Comparison of ENCODE assay signal across 8 cellular contexts in genomic region chr14:34554540-34555250, GRCh38. TPM values are rescaled to one million over a fixed set of nuclear protein-coding genes. Genes with fewer than 3 reads are reported as not detected.
DNase-seq lines count a peak whose midpoint lies in the region; ATAC-seq and TF ChIP-seq lines count a peak whose summit lies in the region.

No MANE protein-coding gene starts in this region.

- ATAC-seq in sciatic nerve: no peak

- TF ChIP-seq CTCF in epithelial cell of esophagus (IDR thresholded peaks at IDR 0.05; ENCODE audit: insufficient read depth, low read depth, low read length, missing control alignments): no peak

- H3K4me3 ChIP-seq in epithelial cell of esophagus (ENCODE audit: low read length): no peak overlapping the region

- intact Hi-C loops in sciatic nerve (cut with DNase I): no loop called here

- DNase-seq in EL: peak; percentile 79
- peak; percentile 35 for DNase-seq in RPMI8226
- peak; percentile 19 for DNase-seq in epithelial cell of esophagus (ENCODE audit: low read depth)
- DNase-seq in sciatic nerve (ENCODE audit: low spot score): peak; percentile 23
- no peak for DNase-seq in NCI-H2171 (lab: John Stamatoyannopoulos, UW)
- DNase-seq in COLO829 (ENCODE audit: low spot score): no peak
- DNase-seq in DMS53 (lab: John Stamatoyannopoulos, UW): no peak
- no peak for DNase-seq in NCI-H69 (lab: John Stamatoyannopoulos, UW)

RNA-seq across cellular contexts. Expression of gene EAPP, which starts 15.2 kb away (rescaled TPM):
- 34.6 TPM for total RNA-seq in sciatic nerve

Comparison
In these comparisons a context has a peak if more than half of its experiments do, and no peak if none do; other contexts are left out.
1. DNase-seq: peak in EL (single experiment), RPMI8226 (single experiment), epithelial cell of esophagus (single experiment) and sciatic nerve (single experiment); none in NCI-H2171 (single experiment), COLO829 (single experiment), DMS53 (single experiment) and NCI-H69 (single experiment).